ENCODE assay signal across 17 cellular contexts in the genomic region with DNA sequence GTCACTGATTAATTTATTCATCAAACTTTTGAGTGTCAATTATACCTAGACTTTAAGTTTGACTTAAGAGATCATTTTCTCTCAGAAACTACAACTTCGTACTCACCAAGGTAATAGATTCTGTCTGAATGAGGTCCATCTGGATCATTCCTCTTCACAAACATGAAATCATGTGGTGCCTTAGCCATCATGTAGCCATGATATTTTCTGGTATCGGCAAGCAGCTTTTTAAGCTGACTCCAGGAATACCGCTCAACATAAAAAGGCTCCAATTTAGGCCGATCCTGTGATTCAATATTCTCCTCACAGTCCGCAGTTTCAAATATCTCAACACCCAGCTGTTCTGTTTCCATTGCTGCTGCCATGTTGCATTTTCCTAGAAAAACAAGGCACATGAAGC. TPM values are rescaled to one million over a fixed set of nuclear protein-coding genes. Genes with fewer than 3 reads are reported as not detected.
DNase-seq lines count a peak whose midpoint lies in the region; ATAC-seq and TF ChIP-seq lines count a peak whose summit lies in the region.
"Had no signal": no experiment of that assay in that cellular context is flagged by ENCODE, and none has a peak within 500 bp of the region (broad histone marks: within the 10 kb centered on the region; RNA-seq: fewer than 3 reads in every experiment).

No MANE protein-coding gene starts in this region.

- H3K4me3 ChIP-seq in endocrine pancreas (ENCODE audit: control insufficient read depth, insufficient read depth, low read length) (peak overlapping the region; percentile 5), thoracic aorta (peak overlapping the region; percentile 34)

- DNase-seq in activated CD4-positive, alpha-beta memory T cell treated with anti-CD3 and anti-CD28 coated beads for 36 hours = no peak
- no peak for DNase-seq in activated CD4-positive, alpha-beta memory T cell treated with anti-CD3 and anti-CD28 coated beads, Interleukin-2, amount 10 ng/mL, durations not matched to agents 7 days and 5 days
- DNase-seq in natural killer cell treated with Interleukin-12 subunit alpha and Interleukin-12 subunit beta and Interleukin-15 and Interleukin-18, amount 100 ng/mL, for 72 hours (ENCODE audit: low spot score) = no peak
- DNase-seq in thoracic aorta (ENCODE audit: low spot score) = no peak
- no peak for DNase-seq in NCI-H345 treated with DMSO at 0.1 percent for 48 hours (lab: John Stamatoyannopoulos, UW; ENCODE audit: unreplicated experiment)
- DNase-seq: activated effector memory CD4-positive, alpha-beta T cell treated with anti-CD3 and anti-CD28 coated beads, Interleukin-2, amount 50 U/mL, for 16 hours; GOT3; mammary epithelial cell; NCI-H1694 treated with DMSO at 0.1 percent for 48 hours; NCI-H774; stimulated activated CD4-positive, alpha-beta T cell treated with anti-CD3 and anti-CD28 coated beads, Interleukin-2, amount 100 ng/mL, for 48 hours; T-helper 9 cell had no signal

- CTCF ChIA-PET in activated CD4-positive, alpha-beta memory T cell treated with anti-CD3 and anti-CD28 coated beads for 36 hours (lab: Charles Lee) = no interaction called here
- CTCF ChIA-PET in activated CD4-positive, alpha-beta memory T cell treated with anti-CD3 and anti-CD28 coated beads, Interleukin-2, amount 10 ng/mL, durations not matched to agents 7 days and 5 days (lab: Charles Lee) = interaction anchor here (2.1 kb wide), 1 partner anchor 19 kb away, joined by 5 read pairs; no protein-coding TSS in a partner anchor

- POLR2A ChIA-PET in activated CD4-positive, alpha-beta memory T cell treated with anti-CD3 and anti-CD28 coated beads for 36 hours (lab: Charles Lee) = interaction anchor here (0.5 kb wide), 1 partner anchor 873 kb away, joined by 3 read pairs; no protein-coding TSS in a partner anchor
- POLR2A ChIA-PET in activated CD4-positive, alpha-beta memory T cell treated with anti-CD3 and anti-CD28 coated beads, Interleukin-2, amount 10 ng/mL, durations not matched to agents 7 days and 5 days (lab: Charles Lee) = interaction anchor here (0.9 to 1.9 kb wide), 3 partner anchors 9 to 18 kb away, joined by 3 to 9 read pairs (median 3); partner anchors contain the start of gene HACD3

- peaks cover 27% of the 10 kb centered on the region for H3K36me3 Mint-ChIP-seq in activated CD4-positive, alpha-beta memory T cell treated with anti-CD3 and anti-CD28 coated beads for 36 hours
- peaks cover 66% of the 10 kb centered on the region for H3K36me3 Mint-ChIP-seq in activated CD4-positive, alpha-beta memory T cell treated with anti-CD3 and anti-CD28 coated beads, Interleukin-2, amount 10 ng/mL, durations not matched to agents 7 days and 5 days (ENCODE audit: low read depth)
- peaks cover 23% of the 10 kb centered on the region for H3K36me3 Mint-ChIP-seq in natural killer cell treated with Interleukin-12 subunit alpha and Interleukin-12 subunit beta and Interleukin-15 and Interleukin-18, amount 100 ng/mL, for 72 hours

- H3K4me1 ChIP-seq in endocrine pancreas (ENCODE audit: control insufficient read depth, insufficient read depth, low read length) (peaks cover 23% of the 10 kb centered on the region), thoracic aorta (ENCODE audit: control insufficient read depth in 1 of 2, low read depth in 2 of 2) (peaks cover 25 to 59% of the 10 kb centered on the region in 2 donors)

- H3K27ac Mint-ChIP-seq in activated CD4-positive, alpha-beta memory T cell treated with anti-CD3 and anti-CD28 coated beads for 36 hours = peak overlapping the region; percentile 31
- H3K27ac Mint-ChIP-seq in activated CD4-positive, alpha-beta memory T cell treated with anti-CD3 and anti-CD28 coated beads, Interleukin-2, amount 10 ng/mL, durations not matched to agents 7 days and 5 days = no peak overlapping the region
- peak overlapping the region; percentile 93 to 95 for H3K27ac Mint-ChIP-seq in natural killer cell treated with Interleukin-12 subunit alpha and Interleukin-12 subunit beta and Interleukin-15 and Interleukin-18, amount 100 ng/mL, for 72 hours

- peak overlapping the region; percentile 31 to 42 for H3K27ac ChIP-seq in thoracic aorta
- H3K27ac ChIP-seq: 22Rv1, RWPE1 had no signal

- H3K9ac ChIP-seq in endocrine pancreas (ENCODE audit: control insufficient read depth, insufficient read depth, low read length) = no peak overlapping the region

- peaks cover 51% of the 10 kb centered on the region for H3K4me1 Mint-ChIP-seq in activated CD4-positive, alpha-beta memory T cell treated with anti-CD3 and anti-CD28 coated beads for 36 hours (ENCODE audit: low read depth)
- peaks cover 47% of the 10 kb centered on the region for H3K4me1 Mint-ChIP-seq in activated CD4-positive, alpha-beta memory T cell treated with anti-CD3 and anti-CD28 coated beads, Interleukin-2, amount 10 ng/mL, durations not matched to agents 7 days and 5 days
- H3K4me1 Mint-ChIP-seq in natural killer cell treated with Interleukin-12 subunit alpha and Interleukin-12 subunit beta and Interleukin-15 and Interleukin-18, amount 100 ng/mL, for 72 hours (ENCODE audit: low read depth in 2 of 2) = peaks cover 44 to 51% of the 10 kb centered on the region in 2 donors

- no peaks in the 10 kb centered on the region for H3K36me3 ChIP-seq in endocrine pancreas (ENCODE audit: control insufficient read depth, insufficient read depth, low read length)
- H3K36me3 ChIP-seq in thoracic aorta = peaks cover 8% of the 10 kb centered on the region

- H3K27me3 Mint-ChIP-seq in activated CD4-positive, alpha-beta memory T cell treated with anti-CD3 and anti-CD28 coated beads for 36 hours = no peaks in the 10 kb centered on the region
- H3K27me3 Mint-ChIP-seq in activated CD4-positive, alpha-beta memory T cell treated with anti-CD3 and anti-CD28 coated beads, Interleukin-2, amount 10 ng/mL, durations not matched to agents 7 days and 5 days = no peaks in the 10 kb centered on the region
- no peaks in the 10 kb centered on the region for H3K27me3 Mint-ChIP-seq in natural killer cell treated with Interleukin-12 subunit alpha and Interleukin-12 subunit beta and Interleukin-15 and Interleukin-18, amount 100 ng/mL, for 72 hours

- no peak overlapping the region for H3K4me3 Mint-ChIP-seq in activated CD4-positive, alpha-beta memory T cell treated with anti-CD3 and anti-CD28 coated beads for 36 hours
- no peak overlapping the region for H3K4me3 Mint-ChIP-seq in activated CD4-positive, alpha-beta memory T cell treated with anti-CD3 and anti-CD28 coated beads, Interleukin-2, amount 10 ng/mL, durations not matched to agents 7 days and 5 days
- H3K4me3 Mint-ChIP-seq in natural killer cell treated with Interleukin-12 subunit alpha and Interleukin-12 subunit beta and Interleukin-15 and Interleukin-18, amount 100 ng/mL, for 72 hours = peak overlapping the region; percentile 77

- H3K9me3 Mint-ChIP-seq in activated CD4-positive, alpha-beta memory T cell treated with anti-CD3 and anti-CD28 coated beads for 36 hours = no peaks in the 10 kb centered on the region
- H3K9me3 Mint-ChIP-seq in activated CD4-positive, alpha-beta memory T cell treated with anti-CD3 and anti-CD28 coated beads, Interleukin-2, amount 10 ng/mL, durations not matched to agents 7 days and 5 days = no peaks in the 10 kb centered on the region
- H3K9me3 Mint-ChIP-seq in natural killer cell treated with Interleukin-12 subunit alpha and Interleukin-12 subunit beta and Interleukin-15 and Interleukin-18, amount 100 ng/mL, for 72 hours = no peaks in the 10 kb centered on the region

- intact Hi-C loops in activated CD4-positive, alpha-beta memory T cell treated with anti-CD3 and anti-CD28 coated beads for 36 hours (cut with micrococcal nuclease) = no loop called here

- ATAC-seq in natural killer cell treated with Interleukin-12 subunit alpha and Interleukin-12 subunit beta and Interleukin-15 and Interleukin-18, amount 100 ng/mL, for 72 hours = no peak
- no peak for ATAC-seq in thoracic aorta (ENCODE audit: insufficient number of reproducible peaks, low FRiP score, low read depth)
- ATAC-seq in HG02610 (IDR thresholded peaks at IDR 0.05; ENCODE audit: unreplicated experiment) = no peak
- ATAC-seq in HG03521 (IDR thresholded peaks at IDR 0.05; ENCODE audit: unreplicated experiment) = no peak

- H3K27me3 ChIP-seq in endocrine pancreas (ENCODE audit: control insufficient read depth, insufficient read depth, low read length) (no peaks in the 10 kb centered on the region), thoracic aorta (replicated peaks; ENCODE audit: insufficient read depth) (no peaks in the 10 kb centered on the region)

- TF ChIP-seq CTCF in thoracic aorta (IDR thresholded peaks at IDR 0.05) = no peak

- H3K9me3 ChIP-seq in endocrine pancreas (ENCODE audit: control insufficient read depth, low read length) (no peaks in the 10 kb centered on the region), thoracic aorta (no peaks in the 10 kb centered on the region)

RNA-seq across cellular contexts. Expression of gene DPP8, which starts 5.3 kb away (rescaled TPM):
- total RNA-seq in activated CD4-positive, alpha-beta memory T cell treated with anti-CD3 and anti-CD28 coated beads for 36 hours = 10 to 100 TPM; 24.9 to 27.1 TPM
- total RNA-seq in activated CD4-positive, alpha-beta memory T cell treated with anti-CD3 and anti-CD28 coated beads, Interleukin-2, amount 10 ng/mL, durations not matched to agents 7 days and 5 days = 10 to 100 TPM; 38.2 to 42.7 TPM
- 10 to 100 TPM; 46.4 to 48.5 TPM for total RNA-seq in natural killer cell treated with Interleukin-12 subunit alpha and Interleukin-12 subunit beta and Interleukin-15 and Interleukin-18, amount 100 ng/mL, for 72 hours
- 10 to 100 TPM; 38.3 to 58.0 TPM for total RNA-seq in thoracic aorta

RNA-seq across cellular contexts. Expression of gene HACD3, which starts 18.1 kb away (rescaled TPM):
- total RNA-seq in activated CD4-positive, alpha-beta memory T cell treated with anti-CD3 and anti-CD28 coated beads for 36 hours = 10 to 100 TPM; 26.1 to 29.1 TPM
- 10 to 100 TPM; 26.8 to 29.2 TPM for total RNA-seq in activated CD4-positive, alpha-beta memory T cell treated with anti-CD3 and anti-CD28 coated beads, Interleukin-2, amount 10 ng/mL, durations not matched to agents 7 days and 5 days
- 10 to 100 TPM; 39.3 to 49.6 TPM for total RNA-seq in natural killer cell treated with Interleukin-12 subunit alpha and Interleukin-12 subunit beta and Interleukin-15 and Interleukin-18, amount 100 ng/mL, for 72 hours
- 10 to 100 TPM; 20.0 to 31.0 TPM for total RNA-seq in thoracic aorta
